12 cellular contexts compared by ENCODE assay signal in the genomic region with DNA sequence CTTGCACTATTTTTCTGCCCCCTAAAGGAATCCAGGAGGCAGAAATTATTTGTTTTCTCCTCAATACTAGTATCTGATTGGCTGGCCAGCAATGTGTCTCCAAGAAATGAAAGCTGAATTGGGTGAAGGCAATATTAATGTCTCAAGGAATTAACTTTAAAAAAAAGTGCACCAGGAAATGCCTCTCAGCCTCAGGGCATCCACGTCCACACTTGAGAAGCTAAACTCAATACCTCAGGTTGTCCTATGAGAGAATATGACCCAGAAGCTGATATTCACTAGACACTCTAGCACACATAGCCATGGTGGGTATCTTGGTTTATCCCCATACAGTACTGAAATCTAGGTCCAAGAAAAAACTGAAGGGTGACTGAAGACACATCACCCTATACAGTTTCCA. TPM values are rescaled to one million over a fixed set of nuclear protein-coding genes. Genes with fewer than 3 reads are reported as not detected.
A peak's percentile ranks its signal among the peaks of the same experiment; 100 is the strongest.
DNase-seq lines count a peak whose midpoint lies in the region; ATAC-seq and TF ChIP-seq lines count a peak whose summit lies in the region.
"Had no signal": no experiment of that assay in that cellular context is flagged by ENCODE, and none has a peak within 500 bp of the region (broad histone marks: within the 10 kb centered on the region; RNA-seq: fewer than 3 reads in every experiment).

No MANE protein-coding gene starts in this region.

- intact Hi-C loops in posterior cingulate gyrus (cut with DNase I) = loop anchor here (10.0 kb wide), 1 partner anchor 118 kb away; no protein-coding TSS in a partner anchor

- DNase-seq in activated T-cell treated with anti-CD3 and anti-CD28 coated beads, Interleukin-2, amount 50 U/mL, for 24 hours = no peak
- no peak for DNase-seq in activated T-cell treated with anti-CD3 and anti-CD28 coated beads, Interleukin-2, amount 50 U/mL, for 48 hours
- no peak for DNase-seq in activated CD4-positive, alpha-beta memory T cell treated with anti-CD3 and anti-CD28 coated beads, Interleukin-2, amount 10 ng/mL, durations not matched to agents 7 days and 5 days
- DNase-seq in foreskin keratinocyte = peak in 1 of 2 donors; percentile 30
- DNase-seq in renal cortical epithelial cell (ENCODE audit: low read depth) = peak; percentile 1
- no peak for DNase-seq in NCI-H226
- DNase-seq in HEK293T (ENCODE audit: extremely low spot score) = no peak
- no peak for DNase-seq in posterior cingulate gyrus
- DNase-seq: activated CD8-positive, alpha-beta memory T cell treated with anti-CD3 and anti-CD28 coated beads, Interleukin-2, amount 50 U/mL, for 4 hours; IMR-90; NCI-H187; NK-92 treated with Interleukin-12 subunit alpha and Interleukin-12 subunit beta, amount 100 ng/mL, for 24 hours had no signal

- no peak for ATAC-seq in foreskin keratinocyte

- H3K4me1 ChIP-seq in foreskin keratinocyte = no peaks in the 10 kb centered on the region

- CTCF ChIA-PET in activated CD4-positive, alpha-beta memory T cell treated with anti-CD3 and anti-CD28 coated beads, Interleukin-2, amount 10 ng/mL, durations not matched to agents 7 days and 5 days (lab: Charles Lee) = interaction anchor here (0.8 kb wide), 1 partner anchor 364 kb away, joined by 3 read pairs; no protein-coding TSS in a partner anchor
- CTCF ChIA-PET in HEK293T (lab: Yijun Ruan, JAX) = no interaction called here

- H3K36me3 Mint-ChIP-seq in activated T-cell treated with anti-CD3 and anti-CD28 coated beads, Interleukin-2, amount 50 U/mL, for 24 hours (ENCODE audit: low read depth) = peaks cover 72% of the 10 kb centered on the region
- peaks cover 67% of the 10 kb centered on the region for H3K36me3 Mint-ChIP-seq in activated CD4-positive, alpha-beta memory T cell treated with anti-CD3 and anti-CD28 coated beads, Interleukin-2, amount 10 ng/mL, durations not matched to agents 7 days and 5 days (ENCODE audit: low read depth)

- H3K27ac Mint-ChIP-seq in activated T-cell treated with anti-CD3 and anti-CD28 coated beads, Interleukin-2, amount 50 U/mL, for 24 hours = no peak overlapping the region
- no peak overlapping the region for H3K27ac Mint-ChIP-seq in activated CD4-positive, alpha-beta memory T cell treated with anti-CD3 and anti-CD28 coated beads, Interleukin-2, amount 10 ng/mL, durations not matched to agents 7 days and 5 days

- H3K27me3 ChIP-seq in foreskin keratinocyte = no peaks in the 10 kb centered on the region

- peak overlapping the region; percentile 98 for H3K4me3 Mint-ChIP-seq in activated T-cell treated with anti-CD3 and anti-CD28 coated beads, Interleukin-2, amount 50 U/mL, for 24 hours
- peak overlapping the region; percentile 96 for H3K4me3 Mint-ChIP-seq in activated CD4-positive, alpha-beta memory T cell treated with anti-CD3 and anti-CD28 coated beads, Interleukin-2, amount 10 ng/mL, durations not matched to agents 7 days and 5 days

- no peak overlapping the region for H3K27ac ChIP-seq in foreskin keratinocyte

- H3K9me3 Mint-ChIP-seq in activated T-cell treated with anti-CD3 and anti-CD28 coated beads, Interleukin-2, amount 50 U/mL, for 24 hours = peaks cover 18% of the 10 kb centered on the region
- H3K9me3 Mint-ChIP-seq in activated CD4-positive, alpha-beta memory T cell treated with anti-CD3 and anti-CD28 coated beads, Interleukin-2, amount 10 ng/mL, durations not matched to agents 7 days and 5 days = peaks cover 34% of the 10 kb centered on the region

- TF ChIP-seq CTCF in foreskin keratinocyte (conservative IDR thresholded peaks at IDR 0.05) = peak; percentile 7

- H3K27me3 Mint-ChIP-seq in activated T-cell treated with anti-CD3 and anti-CD28 coated beads, Interleukin-2, amount 50 U/mL, for 24 hours = no peaks in the 10 kb centered on the region
- H3K27me3 Mint-ChIP-seq in activated CD4-positive, alpha-beta memory T cell treated with anti-CD3 and anti-CD28 coated beads, Interleukin-2, amount 10 ng/mL, durations not matched to agents 7 days and 5 days = no peaks in the 10 kb centered on the region

- H3K4me1 Mint-ChIP-seq in activated T-cell treated with anti-CD3 and anti-CD28 coated beads, Interleukin-2, amount 50 U/mL, for 24 hours (ENCODE audit: low read depth) = peaks cover 47% of the 10 kb centered on the region
- peaks cover 14% of the 10 kb centered on the region for H3K4me1 Mint-ChIP-seq in activated CD4-positive, alpha-beta memory T cell treated with anti-CD3 and anti-CD28 coated beads, Interleukin-2, amount 10 ng/mL, durations not matched to agents 7 days and 5 days

- POLR2A ChIA-PET in activated CD4-positive, alpha-beta memory T cell treated with anti-CD3 and anti-CD28 coated beads, Interleukin-2, amount 10 ng/mL, durations not matched to agents 7 days and 5 days (lab: Charles Lee) = interaction anchor here (0.9 to 3.8 kb wide), 2 partner anchors 119 to 294 kb away, joined by 3 to 43 read pairs; partner anchors contain the start of gene ZNF675
- POLR2A ChIA-PET in HEK293T (lab: Yijun Ruan, JAX) = no interaction called here

TF ChIP-seq in HEK293T, 16 proteins besides CTCF, POLR2A, EP300 and RAD21:
- TF ChIP-seq L3MBTL2 (conservative IDR thresholded peaks at IDR 0.05) = no peak
- TF ChIP-seq ELF4 (IDR thresholded peaks at IDR 0.05) = no peak
- TF ChIP-seq ZNF384 (IDR thresholded peaks at IDR 0.05) = no peak
TF ChIP-seq in HEK293T: peak in this region for 0.

RNA-seq across cellular contexts. Expression of gene ZNF91, which starts 2.1 kb away (rescaled TPM):
- 10 to 100 TPM; 43.5 to 46.2 TPM for total RNA-seq in activated CD4-positive, alpha-beta memory T cell treated with anti-CD3 and anti-CD28 coated beads, Interleukin-2, amount 10 ng/mL, durations not matched to agents 7 days and 5 days
- total RNA-seq in foreskin keratinocyte = 9.8 and 10.3 TPM in 2 replicates
- polyA plus RNA-seq in foreskin keratinocyte = 2.7 TPM in 2 replicates
- total RNA-seq in renal cortical epithelial cell = 27.8 and 52.0 TPM in 2 replicates
